8 cellular contexts compared by ENCODE assay signal in the genomic region with DNA sequence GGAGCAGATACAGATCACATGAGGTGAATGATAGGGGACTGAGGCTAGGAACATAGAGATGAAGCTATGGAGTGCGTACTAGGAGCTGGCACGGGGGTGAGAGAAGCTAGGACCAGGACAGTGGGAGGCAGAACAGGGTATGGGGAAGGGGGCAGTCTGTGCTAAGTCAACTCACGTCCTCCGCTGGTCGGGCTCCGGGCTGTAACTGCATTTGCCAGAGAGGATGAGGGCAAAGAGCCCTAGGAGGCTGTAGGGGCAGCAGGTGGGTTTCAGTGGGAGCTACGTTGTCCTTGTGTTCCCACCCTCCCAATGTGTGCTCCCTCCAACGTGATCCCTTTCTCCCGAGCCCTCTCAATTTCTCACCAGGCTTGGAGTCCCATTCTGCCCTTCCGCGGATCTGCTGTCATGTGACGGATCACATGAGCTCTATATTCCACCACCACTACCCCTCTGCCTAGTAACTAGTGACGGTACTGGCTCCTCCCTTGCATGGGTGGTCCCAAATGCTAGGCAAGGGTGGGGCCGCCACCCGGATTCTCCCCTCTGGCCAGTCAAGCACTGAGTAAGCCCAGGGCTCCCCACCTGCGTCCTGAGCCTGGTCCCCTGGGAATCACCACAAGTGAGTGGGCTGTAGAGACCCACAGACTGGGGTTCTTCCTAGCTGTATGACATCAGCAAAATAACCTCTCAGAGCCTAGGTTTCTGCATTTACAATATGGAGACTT. TPM values are rescaled to one million over a fixed set of nuclear protein-coding genes. Genes with fewer than 3 reads are reported as not detected.
A peak's percentile ranks its signal among the peaks of the same experiment; 100 is the strongest.
DNase-seq lines count a peak whose midpoint lies in the region; ATAC-seq, FAIRE-seq and TF ChIP-seq lines count a peak whose summit lies in the region.

A gene (minus strand): TSS at position 402 of the 725 bp plus-strand sequence. CDS start 22 bp downstream, at position 380.

- TF ChIP-seq CTCF in BE2C (IDR thresholded peaks at IDR 0.05; ENCODE audit: low read depth, low read length) (no peak), choroid plexus epithelial cell (conservative IDR thresholded peaks at IDR 0.05; ENCODE audit: low read depth, low read length) (no peak)

- H3K4me3 ChIP-seq in BE2C (ENCODE audit: low read depth, low read length) (peak within 1 kb of the TSS; percentile 84), choroid plexus epithelial cell (ENCODE audit: low read depth, low read length) (peak within 1 kb of the TSS; percentile 98)

- no peaks in the 10 kb centered on the region for H3K9me3 ChIP-seq in BE2C

- peak; percentile 97 for FAIRE-seq in GM19239 (lab: Jason Lieb, UNC)

- no peaks in the 10 kb centered on the region for H3K27me3 ChIP-seq in BE2C

- no peaks in the 10 kb centered on the region for H3K4me1 ChIP-seq in BE2C

- DNase-seq in BE2C (peak; percentile 84), GM19239 (ENCODE audit: insufficient read length, low spot score) (peak; percentile 97), NCI-H510A treated with DMSO at 0.1 percent for 48 hours (lab: John Stamatoyannopoulos, UW) (peak; percentile 68), choroid plexus epithelial cell (ENCODE audit: low read depth) (peak; percentile 97), kidney glomerular epithelial cell (lab: John Stamatoyannopoulos, UW) (peak; percentile 89)
- peak; percentile 76 to 80 for DNase-seq in activated CD4-positive, alpha-beta T cell treated with anti-CD3 and anti-CD28 coated beads for 24 hours (ENCODE audit: low read depth in 2 of 2)
- peak; percentile 70 to 73 for DNase-seq in stimulated activated CD4-positive, alpha-beta T cell treated with anti-CD3 and anti-CD28 coated beads, Interleukin-1b, Interleukin-23, amount 100 ng/mL, for 1 hour (ENCODE audit: low read depth in 2 of 2)

- no peaks in the 10 kb centered on the region for H3K36me3 ChIP-seq in BE2C

- ATAC-seq in HG03442 (IDR thresholded peaks at IDR 0.05; ENCODE audit: unreplicated experiment), result peak; percentile 98

RNA-seq across cellular contexts. Expression of the gene that starts here (rescaled TPM):
- 27.2 TPM for polyA plus RNA-seq in BE2C (2012; ENCODE audit: insufficient read depth, insufficient read length, low read depth)

Comparison
In these comparisons a context has a peak if more than half of its experiments do, and no peak if none do; other contexts are left out.
1. Peak in every context shown above with its lines: DNase-seq, ATAC-seq and H3K4me3 ChIP-seq.